In genomic region chr13:76455960-76456359, GRCh38 we compare ENCODE assay signal across 12 cellular contexts.
A peak's percentile ranks its signal among the peaks of the same experiment; 100 is the strongest.
DNase-seq lines count a peak whose midpoint lies in the region; ATAC-seq and TF ChIP-seq lines count a peak whose summit lies in the region.
"Had no signal": no experiment of that assay in that cellular context is flagged by ENCODE, and none has a peak within 500 bp of the region (broad histone marks: within the 10 kb centered on the region; RNA-seq: fewer than 3 reads in every experiment).

No MANE protein-coding gene starts in this region.

- intact Hi-C loops in left ventricle myocardium superior (cut with micrococcal nuclease) = no loop called here

- H3K79me2 ChIP-seq in fibroblast of lung (ENCODE audit: control insufficient read depth, insufficient read depth, low read length) = no peaks in the 10 kb centered on the region

- no peak overlapping the region for H3K9ac ChIP-seq in fibroblast of lung (ENCODE audit: insufficient read depth, low read length)

- H3K9me3 ChIP-seq in fibroblast of lung (ENCODE audit: control insufficient read depth, insufficient read depth, low read depth, low read length) = no peaks in the 10 kb centered on the region

- peak overlapping the region; percentile 71 for H2AFZ ChIP-seq in fibroblast of lung (ENCODE audit: low read length)

- H3K4me2 ChIP-seq in fibroblast of lung (ENCODE audit: extremely low read depth, insufficient read depth, low read length) = peak overlapping the region; percentile 45

- no peaks in the 10 kb centered on the region for H3K4me1 ChIP-seq in fibroblast of lung (ENCODE audit: control insufficient read depth, extremely low read depth, insufficient read depth, low read length)
- H3K4me1 ChIP-seq: psoas muscle had no signal

- no peaks in the 10 kb centered on the region for H4K20me1 ChIP-seq in fibroblast of lung (ENCODE audit: control insufficient read depth, extremely low read depth, insufficient read depth, low read length)

- H3K27ac ChIP-seq in fibroblast of lung (ENCODE audit: insufficient read depth, low read length) = no peak overlapping the region
- H3K27ac ChIP-seq: psoas muscle had no signal

- ATAC-seq in left ventricle myocardium superior (no peak), GM18909 (IDR thresholded peaks at IDR 0.05; ENCODE audit: poor library complexity, unreplicated experiment) (no peak)
- ATAC-seq: activated naive CD4-positive, alpha-beta T cell treated with anti-CD3 and anti-CD28 coated beads, Interleukin-2, amount 50 U/mL, for 72 hours had no signal

- no peaks in the 10 kb centered on the region for H3K36me3 ChIP-seq in fibroblast of lung (ENCODE audit: control insufficient read depth, insufficient read depth, low read length)

- DNase-seq in H4 (ENCODE audit: low spot score) (peak; percentile 93), RPMI7951 (ENCODE audit: low read depth) (peak; percentile 59), fibroblast of lung (ENCODE audit: low read depth in 2 of 2) (peak; percentile 64 to 78), renal cortical epithelial cell (ENCODE audit: low read depth) (peak; percentile 52), left ventricle myocardium superior (no peak), NOMO-1 (lab: John Stamatoyannopoulos, UW; ENCODE audit: unreplicated experiment in 2 of 2) (no peak)
- DNase-seq: GOT3; NCI-H1930; psoas muscle; stimulated activated CD4-positive, alpha-beta T cell treated with anti-CD3 and anti-CD28 coated beads, Interleukin-4, amount 100 ng/mL, for 4 hours had no signal

- TF ChIP-seq CTCF in fibroblast of lung (conservative IDR thresholded peaks at IDR 0.05 in 1 of 2, IDR thresholded peaks at IDR 0.05 in 1 of 2; ENCODE audit: low read depth in 1 of 2, low read length in 2 of 2) = no peak

- H3K4me3 ChIP-seq in fibroblast of lung (replicated peaks in 1 of 4; ENCODE audit: control extremely low read depth in 1 of 4, insufficient read depth in 1 of 4, low read depth in 3 of 4, low read length in 4 of 4) = no peak overlapping the region
- H3K4me3 ChIP-seq: psoas muscle had no signal

- H3K27me3 ChIP-seq in fibroblast of lung (ENCODE audit: control insufficient read depth, insufficient read depth, low read length) = no peaks in the 10 kb centered on the region

Comparison
In these comparisons a context has a peak if more than half of its experiments do, and no peak if none do; other contexts are left out.
1. DNase-seq: peak in H4 (single experiment), RPMI7951 (single experiment), fibroblast of lung (2 of 2) and renal cortical epithelial cell (single experiment); none in left ventricle myocardium superior (single experiment) and NOMO-1 (0 of 2).